In genomic region chr6:35668708-35669440, GRCh38 we compare ENCODE assay signal across 14 cellular contexts. TPM values are rescaled to one million over a fixed set of nuclear protein-coding genes. Genes with fewer than 3 reads are reported as not detected.
DNase-seq lines count a peak whose midpoint lies in the region; ATAC-seq, FAIRE-seq and TF ChIP-seq lines count a peak whose summit lies in the region.
"Had no signal": no experiment of that assay in that cellular context is flagged by ENCODE, and none has a peak within 500 bp of the region (broad histone marks: within the 10 kb centered on the region; RNA-seq: fewer than 3 reads in every experiment).

No MANE protein-coding gene starts in this region.

- intact Hi-C loops in sciatic nerve (cut with DNase I) = no loop called here

- H2AFZ ChIP-seq in ACC112 (ENCODE audit: low read length, unreplicated experiment) = no peak overlapping the region

- no peak for DNase-seq in HFFc6
- no peak for DNase-seq in sciatic nerve (ENCODE audit: low spot score)
- DNase-seq in NCI-H1694 (lab: John Stamatoyannopoulos, UW) = no peak
- DNase-seq: hypothalamus; NCI-H1436; stimulated activated CD8-positive, alpha-beta memory T cell treated with anti-CD3 and anti-CD28 coated beads, Interleukin-4, amount 100 ng/mL, for 48 hours had no signal

- peak overlapping the region; percentile 52 for H3K4me3 ChIP-seq in ACC112 (ENCODE audit: low read depth, low read length)
- H3K4me3 ChIP-seq: prostate gland had no signal

- H3K4me1 ChIP-seq in ACC112 (ENCODE audit: control insufficient read depth, insufficient read depth, low read length, unreplicated experiment) = peaks cover 57% of the 10 kb centered on the region

- H3K9me3 Mint-ChIP-seq in HFFc6 = no peaks in the 10 kb centered on the region
- no peaks in the 10 kb centered on the region for H3K9me3 Mint-ChIP-seq in activated naive CD8-positive, alpha-beta T cell (ENCODE audit: low read depth)

- peaks cover 1% of the 10 kb centered on the region; the same call in 1 of the 2 replicates for H3K36me3 ChIP-seq in ACC112 (ENCODE audit: insufficient read depth, low read length)
- H3K36me3 ChIP-seq: prostate gland had no signal

- no peaks in the 10 kb centered on the region for H3K36me3 Mint-ChIP-seq in HFFc6 (ENCODE audit: low read depth)
- peaks cover 2% of the 10 kb centered on the region for H3K36me3 Mint-ChIP-seq in activated naive CD8-positive, alpha-beta T cell

- TF ChIP-seq CTCF in HFFc6 (IDR thresholded peaks at IDR 0.05) = no peak

- FAIRE-seq in islet of Langerhans (lab: Jason Lieb, UNC) = peak; percentile 86
- FAIRE-seq: D721Med had no signal

- peak overlapping the region; percentile 97 for H3K27ac Mint-ChIP-seq in HFFc6
- H3K27ac Mint-ChIP-seq in activated naive CD8-positive, alpha-beta T cell = peak overlapping the region; percentile 95

- ATAC-seq in sciatic nerve (no peak), GM18511 (IDR thresholded peaks at IDR 0.05; ENCODE audit: unreplicated experiment) (no peak), HG02884 (IDR thresholded peaks at IDR 0.05; ENCODE audit: unreplicated experiment) (no peak)
- ATAC-seq: Right ventricle myocardium inferior had no signal

- H3K27me3 ChIP-seq in ACC112 (ENCODE audit: insufficient read depth, low read length) = no peaks in the 10 kb centered on the region

- no peaks in the 10 kb centered on the region for H3K27me3 Mint-ChIP-seq in HFFc6 (ENCODE audit: insufficient read depth)
- no peaks in the 10 kb centered on the region for H3K27me3 Mint-ChIP-seq in activated naive CD8-positive, alpha-beta T cell

- H3K79me2 ChIP-seq in ACC112 (ENCODE audit: control insufficient read depth, insufficient read depth, low read length, unreplicated experiment) = peaks cover 96% of the 10 kb centered on the region

- peak overlapping the region; percentile 88 for H3K27ac ChIP-seq in ACC112 (ENCODE audit: low read depth, low read length)

- peak overlapping the region; percentile 83 for H3K4me3 Mint-ChIP-seq in HFFc6
- H3K4me3 Mint-ChIP-seq in activated naive CD8-positive, alpha-beta T cell = peak overlapping the region; percentile 81

- peaks cover 25% of the 10 kb centered on the region for H3K4me1 Mint-ChIP-seq in HFFc6 (ENCODE audit: low read depth)
- H3K4me1 Mint-ChIP-seq in activated naive CD8-positive, alpha-beta T cell (ENCODE audit: low read depth) = peaks cover 60% of the 10 kb centered on the region

RNA-seq across cellular contexts. Expression of gene FKBP5, which starts 19.8 kb away (rescaled TPM):
- total RNA-seq in HFFc6 (2021; fragmentation: NEBNext Ultra II Directional; extraction: Animal tissue kit (Norgen Biotek cat#: 25700)) = 10 to 100 TPM in 5 of 6 experiments, 1 to 10 TPM in 1; 7.6 to 12.9 (median 11.8) TPM
- total RNA-seq in sciatic nerve = 23.6 TPM
